ENCODE assay signal across 1 cellular context in genomic region chr1:183070923-183071618, GRCh38.
TF ChIP-seq lines count a peak whose summit lies in the region.

No MANE protein-coding gene starts in this region.

TF ChIP-seq in HEK293, 187 proteins besides CTCF, POLR2A, EP300 and RAD21 (continued from another document):
- no peak for TF ChIP-seq ZNF777 (tag by site-specific recombination; IDR thresholded peaks at IDR 0.05; ENCODE audit: borderline replicate concordance)
- TF ChIP-seq ZNF391 (tag by site-specific recombination; IDR thresholded peaks at IDR 0.05; ENCODE audit: borderline replicate concordance, low read depth), result no peak
- no peak for TF ChIP-seq ZNF548 (tag by site-specific recombination; IDR thresholded peaks at IDR 0.05)
- no peak for TF ChIP-seq ZNF449 (tag by site-specific recombination; IDR thresholded peaks at IDR 0.05)
- 0 out of 2 replicates have a peak, but pooled peaks have one; percentile 4 for TF ChIP-seq HIC1 (tag by site-specific recombination; IDR thresholded peaks at IDR 0.05)
- no peak for TF ChIP-seq ZNF10 (tag by site-specific recombination; IDR thresholded peaks at IDR 0.05)
- peak; percentile 41; the same call in 1 of the 2 replicates for TF ChIP-seq ZNF24 (tag by site-specific recombination; IDR thresholded peaks at IDR 0.05)
- peak; percentile 84 for TF ChIP-seq ZBTB21 (tag by site-specific recombination; IDR thresholded peaks at IDR 0.05)
- no peak for TF ChIP-seq ZNF621 (tag by site-specific recombination; IDR thresholded peaks at IDR 0.05)
- TF ChIP-seq ZNF785 (tag by site-specific recombination; IDR thresholded peaks at IDR 0.05), result no peak
- peak; percentile 87 for TF ChIP-seq ZNF629 (tag by site-specific recombination; IDR thresholded peaks at IDR 0.05)
- peak; percentile 73 for TF ChIP-seq ZIC2 (tag by site-specific recombination; IDR thresholded peaks at IDR 0.05)
- TF ChIP-seq AEBP2 (tag by site-specific recombination; IDR thresholded peaks at IDR 0.05; ENCODE audit: borderline replicate concordance), result no peak
- no peak for TF ChIP-seq ZNF571 (tag by site-specific recombination; IDR thresholded peaks at IDR 0.05)
- no peak for TF ChIP-seq ZNF624 (tag by site-specific recombination; IDR thresholded peaks at IDR 0.05)
- peak; percentile 75 for TF ChIP-seq ZNF600 (tag by site-specific recombination; IDR thresholded peaks at IDR 0.05)
- peak; percentile 44 for TF ChIP-seq EGR2 (tag by site-specific recombination; IDR thresholded peaks at IDR 0.05; ENCODE audit: low read depth)
- no peak for TF ChIP-seq BCL11B (tag by site-specific recombination; IDR thresholded peaks at IDR 0.05; ENCODE audit: low read depth)
- TF ChIP-seq ZBTB48 (tag by site-specific recombination; IDR thresholded peaks at IDR 0.05), result no peak
- 0 out of 2 replicates have a peak, but pooled peaks have one; percentile 30 for TF ChIP-seq ZSCAN4 (tag by site-specific recombination; IDR thresholded peaks at IDR 0.05)
- TF ChIP-seq ZFHX2 (tag by site-specific recombination; conservative IDR thresholded peaks at IDR 0.05), result peak; percentile 77
- TF ChIP-seq ZNF76 (tag by site-specific recombination; IDR thresholded peaks at IDR 0.05; ENCODE audit: borderline replicate concordance, low read depth), result no peak
- TF ChIP-seq KLF8 (tag by site-specific recombination; IDR thresholded peaks at IDR 0.05), result peak; percentile 10; the same call in 1 of the 2 replicates
- TF ChIP-seq ZNF239 (tag by site-specific recombination; IDR thresholded peaks at IDR 0.05), result no peak
- TF ChIP-seq SP7 (tag by site-specific recombination; IDR thresholded peaks at IDR 0.05), result peak; percentile 24
- no peak for TF ChIP-seq ZNF529 (tag by site-specific recombination; IDR thresholded peaks at IDR 0.05; ENCODE audit: insufficient replicate concordance)
- TF ChIP-seq ZBTB10 (tag by site-specific recombination; IDR thresholded peaks at IDR 0.05), result no peak
- TF ChIP-seq ZNF791 (tag by site-specific recombination; IDR thresholded peaks at IDR 0.05), result no peak
- TF ChIP-seq ZNF501 (tag by site-specific recombination; IDR thresholded peaks at IDR 0.05), result 0 out of 2 replicates have a peak, but pooled peaks have one; percentile 49
- peak; percentile 68 for TF ChIP-seq ZBTB20 (tag by site-specific recombination; IDR thresholded peaks at IDR 0.05)
- TF ChIP-seq ZNF324 (tag by site-specific recombination; IDR thresholded peaks at IDR 0.05), result 0 out of 2 replicates have a peak, but pooled peaks have one; percentile 29
- 0 out of 2 replicates have a peak, but pooled peaks have one; percentile 4 for TF ChIP-seq ZNF549 (tag by site-specific recombination; IDR thresholded peaks at IDR 0.05)
- peak; percentile 85 for TF ChIP-seq GLIS1 (tag by site-specific recombination; IDR thresholded peaks at IDR 0.05)
- no peak for TF ChIP-seq ELK4 (IDR thresholded peaks at IDR 0.05; ENCODE audit: borderline replicate concordance, low read depth, low read length)
- TF ChIP-seq MEIS1 (CRISPR knock-in tag; IDR thresholded peaks at IDR 0.05; ENCODE audit: borderline replicate concordance), result no peak
- no peak for TF ChIP-seq HOXC10 (CRISPR knock-in tag; IDR thresholded peaks at IDR 0.05)
- no peak for TF ChIP-seq REPIN1 (tag by site-specific recombination; IDR thresholded peaks at IDR 0.05; ENCODE audit: low read depth)
- TF ChIP-seq ZNF747 (tag by site-specific recombination; IDR thresholded peaks at IDR 0.05), result no peak
- no peak for TF ChIP-seq ZNF202 (tag by site-specific recombination; IDR thresholded peaks at IDR 0.05; ENCODE audit: borderline replicate concordance)
- no peak for TF ChIP-seq ZNF416 (tag by site-specific recombination; IDR thresholded peaks at IDR 0.05)
- TF ChIP-seq KLF10 (tag by site-specific recombination; IDR thresholded peaks at IDR 0.05), result no peak
- peak; percentile 40; the same call in 1 of the 2 replicates for TF ChIP-seq OSR2 (tag by site-specific recombination; IDR thresholded peaks at IDR 0.05)
- TF ChIP-seq GLI4 (tag by site-specific recombination; IDR thresholded peaks at IDR 0.05), result no peak
- peak; percentile 64; the same call in 1 of the 2 replicates for TF ChIP-seq ZNF362 (tag by site-specific recombination; IDR thresholded peaks at IDR 0.05)
- TF ChIP-seq ZBTB17 (tag by site-specific recombination; IDR thresholded peaks at IDR 0.05), result peak; percentile 46; the same call in 1 of the 2 replicates
- 0 out of 2 replicates have a peak, but pooled peaks have one; percentile 6 for TF ChIP-seq GFI1B (tag by site-specific recombination; IDR thresholded peaks at IDR 0.05)
